ENCODE assay signal across 30 cellular contexts in the genomic region with DNA sequence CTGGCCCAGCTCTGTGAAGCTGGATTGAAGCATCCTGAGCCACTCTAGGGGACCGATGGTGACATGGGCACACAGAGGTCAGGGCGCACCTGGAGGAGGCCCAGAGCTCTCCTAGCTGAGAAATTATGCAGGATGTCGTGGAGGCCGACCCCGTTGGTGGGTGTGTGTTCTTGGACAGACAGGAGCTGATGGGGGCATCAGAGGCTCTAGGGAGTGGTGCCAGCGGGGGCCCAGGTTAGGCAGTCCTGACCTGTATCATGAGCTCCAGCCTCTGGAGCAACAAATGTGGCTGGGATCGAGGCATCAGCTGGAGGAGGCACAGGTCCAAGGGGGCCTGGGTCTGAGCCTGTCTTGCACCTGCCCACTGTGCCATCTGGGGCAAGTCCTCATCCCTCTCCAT.
"Had no signal": no experiment of that assay in that cellular context is flagged by ENCODE, and none has a peak within 500 bp of the region (broad histone marks: within the 10 kb centered on the region; RNA-seq: fewer than 3 reads in every experiment).

No MANE protein-coding gene starts in this region.

- DNase-seq: activated CD4-positive, alpha-beta memory T cell treated with anti-CD3 and anti-CD28 coated beads, Interleukin-2, amount 10 ng/mL, durations not matched to agents 7 days and 5 days; activated CD4-positive, alpha-beta T cell treated with anti-CD3 and anti-CD28 coated beads for 1 hour; activated CD4-positive, alpha-beta T cell treated with anti-CD3 and anti-CD28 coated beads for 36 hours; activated CD4-positive, alpha-beta T cell treated with anti-CD3 and anti-CD28 coated beads for 48 hours; activated CD4-positive, alpha-beta T cell treated with anti-CD3 and anti-CD28 coated beads, Interleukin-2, amount 10 ng/mL, durations not matched to agents 7 days and 5 days; activated CD4-positive, alpha-beta T cell treated with anti-CD3 and anti-CD28 coated beads, Interleukin-2, amount 50 U/mL, for 48 hours; activated CD4-positive, CD25-positive, alpha-beta regulatory T cell; activated CD8-positive, alpha-beta memory T cell treated with anti-CD3 and anti-CD28 coated beads for 24 hours; activated CD8-positive, alpha-beta memory T cell treated with anti-CD3 and anti-CD28 coated beads, Interleukin-2, amount 10 ng/mL, durations not matched to agents 7 days and 5 days; activated CD8-positive, alpha-beta memory T cell treated with anti-CD3 and anti-CD28 coated beads, Interleukin-2, amount 50 U/mL, for 48 hours; activated CD8-positive, alpha-beta T cell treated with anti-CD3 and anti-CD28 coated beads, Interleukin-2, amount 10 ng/mL, durations not matched to agents 7 days and 5 days; activated gamma-delta T cell; activated naive CD4-positive, alpha-beta T cell treated with anti-CD3 and anti-CD28 coated beads, Interleukin-2, amount 10 ng/mL, durations not matched to agents 7 days and 5 days; activated naive CD4-positive, alpha-beta T cell treated with Interleukin-2 at 50 U/mL for 16 hours; activated naive CD8-positive, alpha-beta T cell treated with anti-CD3 and anti-CD28 coated beads, Interleukin-2, amount 10 ng/mL, durations not matched to agents 7 days and 5 days; activated naive CD8-positive, alpha-beta T cell treated with anti-CD3 and anti-CD28 coated beads, Interleukin-2, amount 50 U/mL, for 24 hours; activated T-cell treated with anti-CD3 and anti-CD28 coated beads, Interleukin-2, amount 50 U/mL, for 24 hours; activated T-cell treated with anti-CD3 and anti-CD28 coated beads, Interleukin-2, amount 50 U/mL, for 48 hours; amygdala; anterior cingulate cortex; caudate nucleus; cerebellar nuclear complex; T-cell; T-helper 2 cell; T-helper 9 cell; WERI-Rb-1 had no signal

- H3K4me3 ChIP-seq: ascending aorta, cardiac muscle cell had no signal

- H3K4me1 ChIP-seq: ascending aorta had no signal

- H3K27me3 ChIP-seq: ascending aorta, cardiac muscle cell had no signal

- H3K27ac ChIP-seq: ascending aorta, cardiac muscle cell, WERI-Rb-1 had no signal

- ATAC-seq: activated CD4-positive, alpha-beta T cell treated with anti-CD3 and anti-CD28 coated beads for 36 hours; activated CD4-positive, CD25-positive, alpha-beta regulatory T cell treated with anti-CD3 and anti-CD28 coated beads, Interleukin-2, amount 50 U/mL, for 24 hours; activated CD8-positive, alpha-beta memory T cell treated with anti-CD3 and anti-CD28 coated beads, Interleukin-2, amount 10 ng/mL, durations not matched to agents 7 days and 5 days; activated CD8-positive, alpha-beta T cell treated with anti-CD3 and anti-CD28 coated beads, Interleukin-2, amount 10 ng/mL, durations not matched to agents 7 days and 5 days; activated naive CD8-positive, alpha-beta T cell treated with anti-CD3 and anti-CD28 coated beads, Interleukin-2, amount 50 U/mL, for 24 hours; T-cell; WTC11 had no signal

- H3K36me3 ChIP-seq: ascending aorta, cardiac muscle cell had no signal
